8 cellular contexts compared by ENCODE assay signal in genomic region chr2:231709636-231709980, GRCh38. TPM values are rescaled to one million over a fixed set of nuclear protein-coding genes. Genes with fewer than 3 reads are reported as not detected.
A peak's percentile ranks its signal among the peaks of the same experiment; 100 is the strongest.
DNase-seq lines count a peak whose midpoint lies in the region; ATAC-seq and TF ChIP-seq lines count a peak whose summit lies in the region.

No MANE protein-coding gene starts in this region.

- H3K79me2 ChIP-seq in OCI-LY1 (ENCODE audit: insufficient read depth, low read length), result peaks cover 38% of the 10 kb centered on the region

- H3K4me3 Mint-ChIP-seq in brain, result peak overlapping the region; percentile 89 to 96 (median 94)
- H3K4me3 Mint-ChIP-seq in stimulated activated memory B cell treated with anti-CD40 and anti-IgM and Interleukin-4, amounts not matched to agents 10 μg/mL and 1 μg/mL and 100 μg/mL, for 72 hours, result peak overlapping the region; percentile 89

- no peaks in the 10 kb centered on the region for H3K9me3 ChIP-seq in OCI-LY1 (ENCODE audit: low read length)

- TF ChIP-seq CTCF in OCI-LY1 (IDR thresholded peaks at IDR 0.05; ENCODE audit: low read length), result no peak; the same call in 1 of the 2 replicates
- no peak for TF ChIP-seq CTCF in brain (conservative IDR thresholded peaks at IDR 0.05)

- peaks cover 29% of the 10 kb centered on the region for H3F3A ChIP-seq in OCI-LY1 (ENCODE audit: insufficient read depth, low read length)

- peaks cover 52% of the 10 kb centered on the region for H3K36me3 ChIP-seq in OCI-LY1 (ENCODE audit: insufficient read depth, low read length)

- H3K27ac ChIP-seq in OCI-LY1 (ENCODE audit: low read depth, low read length, poor library complexity, severe bottlenecking) (peak overlapping the region; percentile 91), layer of hippocampus (ENCODE audit: low read depth, low read length) (peak overlapping the region; percentile 100)

- ATAC-seq in stimulated activated memory B cell treated with anti-CD40 and anti-IgM and Interleukin-4, amounts not matched to agents 10 μg/mL and 1 μg/mL and 100 μg/mL, for 72 hours, result no peak
- no peak for ATAC-seq in GM18861 (IDR thresholded peaks at IDR 0.05; ENCODE audit: unreplicated experiment)

- H3K4me3 ChIP-seq in OCI-LY1 (ENCODE audit: low read depth, low read length, poor library complexity, severe bottlenecking), result peak overlapping the region; percentile 92

- peaks cover 46% of the 10 kb centered on the region for H3K4me1 ChIP-seq in OCI-LY1 (ENCODE audit: insufficient read depth, low read length, severe bottlenecking)

- no peaks in the 10 kb centered on the region for H3K27me3 ChIP-seq in OCI-LY1 (ENCODE audit: insufficient read depth, low read length)
- no peaks in the 10 kb centered on the region for H3K27me3 ChIP-seq in layer of hippocampus (ENCODE audit: control insufficient read depth, insufficient read depth, low read length)

- peak; percentile 33 for DNase-seq in EH (ENCODE audit: low read depth)
- no peak for DNase-seq in HPDE6-E6E7 (ENCODE audit: extremely low spot score)
- DNase-seq in SKM-1 (lab: John Stamatoyannopoulos, UW; ENCODE audit: unreplicated experiment), result no peak

- H3K4me1 Mint-ChIP-seq in brain, result peaks cover 41% of the 10 kb centered on the region
- H3K4me1 Mint-ChIP-seq in stimulated activated memory B cell treated with anti-CD40 and anti-IgM and Interleukin-4, amounts not matched to agents 10 μg/mL and 1 μg/mL and 100 μg/mL, for 72 hours, result peaks cover 44% of the 10 kb centered on the region

- H3K9me3 Mint-ChIP-seq in brain, result peaks cover 4 to 14% (median 10%) of the 10 kb centered on the region in 5 experiments
- no peaks in the 10 kb centered on the region for H3K9me3 Mint-ChIP-seq in stimulated activated memory B cell treated with anti-CD40 and anti-IgM and Interleukin-4, amounts not matched to agents 10 μg/mL and 1 μg/mL and 100 μg/mL, for 72 hours

- H2AFZ ChIP-seq in OCI-LY1 (ENCODE audit: low read length), result no peak overlapping the region

- peaks cover 11% of the 10 kb centered on the region for H3K27me3 Mint-ChIP-seq in brain
- H3K27me3 Mint-ChIP-seq in stimulated activated memory B cell treated with anti-CD40 and anti-IgM and Interleukin-4, amounts not matched to agents 10 μg/mL and 1 μg/mL and 100 μg/mL, for 72 hours, result no peaks in the 10 kb centered on the region

- peak overlapping the region; percentile 87 to 97 (median 92) for H3K27ac Mint-ChIP-seq in brain
- peak overlapping the region; percentile 100 for H3K27ac Mint-ChIP-seq in stimulated activated memory B cell treated with anti-CD40 and anti-IgM and Interleukin-4, amounts not matched to agents 10 μg/mL and 1 μg/mL and 100 μg/mL, for 72 hours

- peaks cover 29% of the 10 kb centered on the region for H3K36me3 Mint-ChIP-seq in brain
- H3K36me3 Mint-ChIP-seq in stimulated activated memory B cell treated with anti-CD40 and anti-IgM and Interleukin-4, amounts not matched to agents 10 μg/mL and 1 μg/mL and 100 μg/mL, for 72 hours, result peaks cover 56% of the 10 kb centered on the region

- H3K4me2 ChIP-seq in OCI-LY1 (ENCODE audit: low read length), result peak overlapping the region; percentile 56

- H4K20me1 ChIP-seq in OCI-LY1 (ENCODE audit: insufficient read depth, low read length), result no peaks in the 10 kb centered on the region

- H3K9me2 ChIP-seq in OCI-LY1 (ENCODE audit: low read depth, low read length), result no peaks in the 10 kb centered on the region

- peak overlapping the region; percentile 100 for H3K9ac ChIP-seq in OCI-LY1 (ENCODE audit: low read length)

RNA-seq across cellular contexts. Expression of gene PTMA, which starts 1.3 kb away (rescaled TPM):
- 2,636 TPM for polyA plus RNA-seq in brain (ENCODE audit: insufficient read depth, low read depth, low replicate concordance)
